Comparison of ENCODE assay signal across 8 cellular contexts in the genomic region with DNA sequence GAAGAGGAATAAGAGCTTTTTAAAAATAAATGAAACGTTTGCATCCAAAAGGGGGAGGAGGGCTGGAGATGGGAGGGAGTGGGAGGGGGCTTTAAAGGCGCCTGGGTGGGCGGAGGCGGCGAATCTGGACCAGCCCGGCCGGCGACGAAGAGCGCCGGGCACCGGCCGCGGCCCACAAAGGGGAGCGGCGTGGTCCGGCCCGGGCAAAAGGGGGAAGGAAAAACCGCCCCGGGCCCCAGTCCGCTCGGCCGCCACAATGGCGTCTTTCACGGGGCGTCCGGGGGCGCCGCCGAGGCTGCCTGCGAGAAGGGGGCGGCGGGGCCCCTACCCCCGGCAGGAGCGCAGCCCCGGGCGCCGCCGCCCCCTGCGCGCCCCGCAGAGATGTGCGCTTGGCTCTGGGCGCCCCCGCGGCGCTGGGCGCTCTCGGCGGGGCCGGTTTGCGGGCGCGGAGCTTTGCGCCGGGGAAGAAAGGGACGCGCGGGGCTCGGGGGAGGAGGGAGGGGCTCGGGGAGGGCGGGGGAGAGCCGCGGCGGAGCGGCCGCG.
DNase-seq lines count a peak whose midpoint lies in the region; ATAC-seq lines count a peak whose summit lies in the region.

No MANE protein-coding gene starts in this region.

- peaks cover 7 to 20% (median 15%) of the 10 kb centered on the region in 7 donors for H3K4me1 Mint-ChIP-seq in naive thymus-derived CD4-positive, alpha-beta T cell

- ATAC-seq in GM19328 (IDR thresholded peaks at IDR 0.05; ENCODE audit: unreplicated experiment), result peak; percentile 28
- peak; percentile 12 for ATAC-seq in HG03521 (IDR thresholded peaks at IDR 0.05; ENCODE audit: unreplicated experiment)
- ATAC-seq in naive thymus-derived CD4-positive, alpha-beta T cell, result peak; percentile 48
- no peak for ATAC-seq in HG03442 (IDR thresholded peaks at IDR 0.05; ENCODE audit: unreplicated experiment)

- no peak overlapping the region for H3K4me3 ChIP-seq in naive thymus-derived CD4-positive, alpha-beta T cell (ENCODE audit: low read length)

- peak overlapping the region in 4 of 10 donors; percentile 20 to 64 (median 40) for H3K4me3 Mint-ChIP-seq in naive thymus-derived CD4-positive, alpha-beta T cell

- peaks cover 0 to 2% (median 0%) of the 10 kb centered on the region in 11 donors for H3K9me3 Mint-ChIP-seq in naive thymus-derived CD4-positive, alpha-beta T cell

- peaks cover 0 to 6% (median 4%) of the 10 kb centered on the region in 5 donors for H3K36me3 Mint-ChIP-seq in naive thymus-derived CD4-positive, alpha-beta T cell

- no peaks in the 10 kb centered on the region for H3K36me3 ChIP-seq in naive thymus-derived CD4-positive, alpha-beta T cell (ENCODE audit: control insufficient read depth in 2 of 3, insufficient read depth in 3 of 3, low read length in 3 of 3)

- no peak overlapping the region for H3K27ac Mint-ChIP-seq in naive thymus-derived CD4-positive, alpha-beta T cell

- DNase-seq in ecto neural progenitor cell (ENCODE audit: low spot score), result peak; percentile 61
- no peak for DNase-seq in naive thymus-derived CD4-positive, alpha-beta T cell
- no peak for DNase-seq in NCI-H1417 treated with DMSO at 0.1 percent for 48 hours (lab: John Stamatoyannopoulos, UW)
- DNase-seq in SW 1271 (lab: John Stamatoyannopoulos, UW), result no peak
- DNase-seq in NCI-H2029 (lab: John Stamatoyannopoulos, UW), result no peak

- H3K9me3 ChIP-seq in naive thymus-derived CD4-positive, alpha-beta T cell (ENCODE audit: control insufficient read depth in 2 of 3, low read length in 3 of 3), result no peaks in the 10 kb centered on the region

- no peaks in the 10 kb centered on the region for H3K4me1 ChIP-seq in naive thymus-derived CD4-positive, alpha-beta T cell (ENCODE audit: control insufficient read depth in 2 of 2, insufficient read depth in 2 of 2, low read length in 2 of 2)

- H3K27me3 Mint-ChIP-seq in naive thymus-derived CD4-positive, alpha-beta T cell, result peaks cover 67 to 81% (median 72%) of the 10 kb centered on the region in 5 donors

- H3K27me3 ChIP-seq in naive thymus-derived CD4-positive, alpha-beta T cell (ENCODE audit: control insufficient read depth in 2 of 2, insufficient read depth in 2 of 2, low read length in 2 of 2), result peaks cover 0 to 4% of the 10 kb centered on the region in 2 donors

- CTCF ChIA-PET in naive thymus-derived CD4-positive, alpha-beta T cell (lab: Charles Lee), result no interaction called here

- intact Hi-C loops in naive thymus-derived CD4-positive, alpha-beta T cell (cut with micrococcal nuclease), result loop anchor here in 1 of 2 donors (5.0 to 10.0 kb wide), 2 partner anchors 109 to 1302 kb away; partner anchors contain the start of genes KCTD1 and ZNF521

- no peak overlapping the region for H3K27ac ChIP-seq in naive thymus-derived CD4-positive, alpha-beta T cell (ENCODE audit: low read depth, low read length)

- POLR2A ChIA-PET in naive thymus-derived CD4-positive, alpha-beta T cell (lab: Charles Lee), result no interaction called here
